ENCODE assay signal across 23 cellular contexts in the genomic region with DNA sequence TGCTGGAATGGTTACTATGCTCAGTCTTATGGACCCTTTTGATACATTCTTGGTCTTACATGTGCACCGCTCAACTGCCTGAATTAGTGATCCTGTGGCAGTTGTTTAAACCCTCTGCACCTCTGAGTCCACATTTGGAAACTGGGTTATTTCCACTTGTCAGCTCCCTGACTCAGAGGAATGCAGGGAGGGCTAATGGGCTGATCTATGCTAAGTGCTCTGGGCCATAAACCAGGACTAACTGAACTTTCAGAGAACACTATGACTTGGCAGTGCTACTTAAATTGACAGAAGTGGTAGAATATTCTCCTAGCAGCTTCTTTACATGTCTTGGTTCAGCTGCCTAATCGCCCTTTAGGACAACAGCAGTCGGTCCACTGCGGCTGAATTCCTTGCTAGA. TPM values are rescaled to one million over a fixed set of nuclear protein-coding genes. Genes with fewer than 3 reads are reported as not detected.
DNase-seq lines count a peak whose midpoint lies in the region; TF ChIP-seq lines count a peak whose summit lies in the region.
"Had no signal": no experiment of that assay in that cellular context is flagged by ENCODE, and none has a peak within 500 bp of the region (broad histone marks: within the 10 kb centered on the region; RNA-seq: fewer than 3 reads in every experiment).

No MANE protein-coding gene starts in this region.

- DNase-seq in amniotic epithelial cell (ENCODE audit: low read depth) (peak; percentile 11), left ventricle myocardium inferior (no peak), transverse colon (no peak), NCI-H2029 (lab: John Stamatoyannopoulos, UW) (no peak), GM19238 (ENCODE audit: insufficient read length, low spot score) (no peak), esophagus squamous epithelium (lab: John Stamatoyannopoulos, UW) (no peak)
- DNase-seq: activated CD8-positive, alpha-beta memory T cell treated with anti-CD3 and anti-CD28 coated beads for 24 hours; activated naive CD4-positive, alpha-beta T cell; activated T-cell treated with anti-CD3 and anti-CD28 coated beads, Interleukin-2, amount 50 U/mL, for 24 hours; adrenal gland; midbrain; NCI-H1105; NCI-H2081; NCI-H345; posterior cingulate gyrus; stimulated activated CD4-positive, alpha-beta T cell treated with anti-CD3 and anti-CD28 coated beads, Interleukin-4, amount 100 ng/mL, for 4 hours; stimulated activated naive CD8-positive, alpha-beta T cell treated with anti-CD3 and anti-CD28 coated beads, Interleukin-15, amount 100 ng/mL, for 72 hours had no signal

- intact Hi-C loops in left ventricle myocardium inferior (cut with micrococcal nuclease): loop anchor here (10.0 kb wide), 1 partner anchor 113 kb away; a partner anchor contains a TSS
- intact Hi-C loops in transverse colon (cut with DNase I; ENCODE audit: low total_unique reads): loop anchor here (10.0 kb wide), 1 partner anchor 113 kb away; a partner anchor contains a TSS
- intact Hi-C loops in esophagus squamous epithelium (cut with DNase I): loop anchor here (10.0 kb wide), 1 partner anchor 113 kb away; a partner anchor contains a TSS

- TF ChIP-seq POLR2A in transverse colon (IDR thresholded peaks at IDR 0.05): no peak
- no peak for TF ChIP-seq POLR2A in esophagus squamous epithelium (IDR thresholded peaks at IDR 0.05)

- peak overlapping the region; percentile 91 for H3K27ac ChIP-seq in left ventricle myocardium inferior (replicated peaks)
- peak overlapping the region; percentile 20 for H3K27ac ChIP-seq in mesodermal cell (ENCODE audit: low read depth, low read length, severe bottlenecking)
- H3K27ac ChIP-seq in transverse colon: peak overlapping the region in 3 of 4 donors; percentile 11 to 54 (median 52)
- no peak overlapping the region for H3K27ac ChIP-seq in esophagus squamous epithelium
- H3K27ac ChIP-seq: adrenal gland, breast epithelium, hepatocyte, skin epidermis had no signal

- no peaks in the 10 kb centered on the region for H3K36me3 ChIP-seq in left ventricle myocardium inferior
- no peaks in the 10 kb centered on the region for H3K36me3 ChIP-seq in mesodermal cell (ENCODE audit: control insufficient read depth, insufficient read depth, low read length)
- H3K36me3 ChIP-seq in transverse colon: no peaks in the 10 kb centered on the region
- no peaks in the 10 kb centered on the region for H3K36me3 ChIP-seq in esophagus squamous epithelium
- H3K36me3 ChIP-seq: adrenal gland, breast epithelium, HAP-1 had no signal

- H3K4me3 ChIP-seq in left ventricle myocardium inferior (no peak overlapping the region), mesodermal cell (ENCODE audit: extremely low read depth, insufficient read depth, low read length, poor library complexity, severe bottlenecking) (no peak overlapping the region), transverse colon (no peak overlapping the region), esophagus squamous epithelium (no peak overlapping the region)
- H3K4me3 ChIP-seq: adrenal gland, breast epithelium, coronary artery, HAP-1, hepatocyte, skin epidermis had no signal

- no peak for TF ChIP-seq CTCF in left ventricle myocardium inferior (IDR thresholded peaks at IDR 0.05; ENCODE audit: borderline replicate concordance)
- TF ChIP-seq CTCF in transverse colon (IDR thresholded peaks at IDR 0.05): no peak
- TF ChIP-seq CTCF in esophagus squamous epithelium (IDR thresholded peaks at IDR 0.05): no peak

- WGBS in mesodermal cell (ENCODE audit: insufficient coverage in 2 of 2), 2 experiments: 93 to 100% methylated on average over 3 to 4 of the region's 4 CpGs
- WGBS in transverse colon (ENCODE audit: low coverage in 1 of 2), 2 donors: 82% methylated on average over 4 of the region's 4 CpGs; no CpG with 5 or more reads in 1 of the 2 donors
- 89 to 93% methylated on average over 4 of the region's 4 CpGs for WGBS in esophagus squamous epithelium, 2 donors

- H3K9me3 ChIP-seq in left ventricle myocardium inferior (replicated peaks) (no peaks in the 10 kb centered on the region), mesodermal cell (ENCODE audit: control insufficient read depth, low read length) (no peaks in the 10 kb centered on the region), transverse colon (no peaks in the 10 kb centered on the region), esophagus squamous epithelium (no peaks in the 10 kb centered on the region)
- H3K9me3 ChIP-seq: adrenal gland, breast epithelium, HAP-1 had no signal

- H3K27me3 ChIP-seq in left ventricle myocardium inferior (ENCODE audit: low read depth) (no peaks in the 10 kb centered on the region), transverse colon (no peaks in the 10 kb centered on the region), esophagus squamous epithelium (no peaks in the 10 kb centered on the region)
- H3K27me3 ChIP-seq: adrenal gland, breast epithelium, hepatocyte had no signal

- in situ Hi-C loops in transverse colon (cut with MboI; ENCODE audit: low pct_ligation_motif_present in 1 of 4, low pct_unique_long_range_greater_than_20kb in 1 of 4, low sequenced_read_pairs in 3 of 4): loop anchor here in 2 of 4 donors (10.0 to 25.0 kb wide), 4 partner anchors 113 to 641 kb away; a partner anchor contains a TSS

- no peak for TF ChIP-seq EP300 in transverse colon (IDR thresholded peaks at IDR 0.05; ENCODE audit: low read depth)

- H3K4me1 ChIP-seq in left ventricle myocardium inferior (peaks cover 54% of the 10 kb centered on the region), mesodermal cell (ENCODE audit: control insufficient read depth, insufficient read depth, low read length, poor library complexity, severe bottlenecking) (peaks cover 3% of the 10 kb centered on the region), transverse colon (peaks cover 3 to 25% (median 10%) of the 10 kb centered on the region in 4 donors), esophagus squamous epithelium (peaks cover 8 to 37% (median 18%) of the 10 kb centered on the region in 3 donors)
- H3K4me1 ChIP-seq: HAP-1 had no signal

RNA-seq across cellular contexts. Expression of a gene that starts 26.8 kb away (rescaled TPM):
- total RNA-seq in left ventricle myocardium inferior (39.4 TPM), transverse colon (10 to 100 TPM; 31.4 to 39.7 (median 37.2) TPM), esophagus squamous epithelium (10 to 100 TPM; 21.5 to 39.9 (median 32.3) TPM)
- 50.0 TPM for polyA plus RNA-seq in mesodermal cell (2013, experiment 1 of 2)
- polyA plus RNA-seq in mesodermal cell (2013, experiment 2 of 2): 58.7 TPM

Comparison
In these comparisons a context has a peak if more than half of its experiments do, and no peak if none do; other contexts are left out.
1. H3K27ac ChIP-seq: peak in left ventricle myocardium inferior (single experiment), mesodermal cell (single experiment) and transverse colon (3 of 4); none in esophagus squamous epithelium (0 of 4).